Comparison of ENCODE assay signal across 27 cellular contexts in the genomic region with DNA sequence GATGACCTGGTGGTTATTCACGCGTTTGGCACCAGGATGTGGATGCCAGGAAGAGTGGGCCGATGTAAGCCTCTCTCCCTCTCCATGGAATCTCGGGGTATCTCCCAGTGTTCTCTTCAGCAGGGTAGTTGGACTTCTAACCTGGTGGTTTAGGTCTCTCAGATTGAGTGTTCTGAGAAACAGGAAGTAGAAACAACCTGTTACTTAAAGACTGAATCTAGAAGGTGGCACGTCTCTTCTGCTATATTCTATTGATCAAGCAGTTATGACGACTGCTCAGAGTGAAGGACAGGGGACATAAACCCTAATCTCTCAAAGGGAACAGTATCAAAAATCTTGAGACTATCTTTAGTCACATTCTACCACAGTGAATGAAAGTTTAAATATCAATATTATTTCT.
"Had no signal": no experiment of that assay in that cellular context is flagged by ENCODE, and none has a peak within 500 bp of the region (broad histone marks: within the 10 kb centered on the region; RNA-seq: fewer than 3 reads in every experiment).

No MANE protein-coding gene starts in this region.

- DNase-seq: activated CD4-positive, alpha-beta memory T cell treated with anti-CD3 and anti-CD28 coated beads for 36 hours; activated CD4-positive, alpha-beta T cell treated with anti-CD3 and anti-CD28 coated beads for 36 hours; activated CD4-positive, alpha-beta T cell treated with anti-CD3 and anti-CD28 coated beads, Interleukin-2, amount 10 ng/mL, durations not matched to agents 24 days and 14 days; activated CD4-positive, CD25-positive, alpha-beta regulatory T cell; activated CD4-positive, CD25-positive, alpha-beta regulatory T cell treated with anti-CD3 and anti-CD28 coated beads, Interleukin-2, amount 50 U/mL, for 72 hours; activated CD8-positive, alpha-beta memory T cell treated with anti-CD3 and anti-CD28 coated beads, Interleukin-2, amount 50 U/mL, for 48 hours; activated CD8-positive, alpha-beta T cell treated with anti-CD3 and anti-CD28 coated beads, Interleukin-2, amount 10 ng/mL, durations not matched to agents 7 days and 5 days; activated gamma-delta T cell; activated naive CD4-positive, alpha-beta T cell; activated naive CD4-positive, alpha-beta T cell treated with anti-CD3 and anti-CD28 coated beads, Interleukin-2, amount 10 ng/mL, durations not matched to agents 7 days and 5 days; activated naive CD8-positive, alpha-beta T cell treated with anti-CD3 and anti-CD28 coated beads, Interleukin-2, amount 10 ng/mL, durations not matched to agents 7 days and 5 days; activated T-cell treated with anti-CD3 and anti-CD28 coated beads for 4 hours; activated T-cell treated with anti-CD3 and anti-CD28 coated beads, Interleukin-2, amount 50 U/mL, for 24 hours; activated T-cell treated with anti-CD3 and anti-CD28 coated beads, Interleukin-2, amount 50 U/mL, for 72 hours; central memory CD4-positive, alpha-beta T cell; dorsolateral prefrontal cortex; effector memory CD4-positive, alpha-beta T cell; endodermal cell; foreskin fibroblast; head of caudate nucleus; T-helper 2 cell had no signal

- H3K36me3 ChIP-seq: ascending aorta, breast epithelium, cardiac muscle cell had no signal

- H3K4me3 ChIP-seq: ascending aorta, breast epithelium, cardiac muscle cell, coronary artery, dorsolateral prefrontal cortex had no signal

- H3K27me3 ChIP-seq: ascending aorta, breast epithelium, cardiac muscle cell, dorsolateral prefrontal cortex had no signal

- H3K9me3 ChIP-seq: ascending aorta, breast epithelium had no signal

- H3K27ac ChIP-seq: ascending aorta, breast epithelium, cardiac muscle cell, coronary artery, dorsolateral prefrontal cortex had no signal

- H3K4me1 ChIP-seq: ascending aorta, breast epithelium had no signal

- ATAC-seq: activated CD4-positive, alpha-beta T cell treated with anti-CD3 and anti-CD28 coated beads for 36 hours; activated CD8-positive, alpha-beta T cell treated with anti-CD3 and anti-CD28 coated beads, Interleukin-2, amount 10 ng/mL, durations not matched to agents 7 days and 5 days; activated naive CD4-positive, alpha-beta T cell treated with anti-CD3 and anti-CD28 coated beads, Interleukin-2, amount 50 U/mL, for 72 hours; activated T-cell treated with anti-CD3 and anti-CD28 coated beads, Interleukin-2, amount 50 U/mL, for 72 hours; esophagus mucosa had no signal
